Comparison of ENCODE assay signal across 2 cellular contexts in the genomic region with DNA sequence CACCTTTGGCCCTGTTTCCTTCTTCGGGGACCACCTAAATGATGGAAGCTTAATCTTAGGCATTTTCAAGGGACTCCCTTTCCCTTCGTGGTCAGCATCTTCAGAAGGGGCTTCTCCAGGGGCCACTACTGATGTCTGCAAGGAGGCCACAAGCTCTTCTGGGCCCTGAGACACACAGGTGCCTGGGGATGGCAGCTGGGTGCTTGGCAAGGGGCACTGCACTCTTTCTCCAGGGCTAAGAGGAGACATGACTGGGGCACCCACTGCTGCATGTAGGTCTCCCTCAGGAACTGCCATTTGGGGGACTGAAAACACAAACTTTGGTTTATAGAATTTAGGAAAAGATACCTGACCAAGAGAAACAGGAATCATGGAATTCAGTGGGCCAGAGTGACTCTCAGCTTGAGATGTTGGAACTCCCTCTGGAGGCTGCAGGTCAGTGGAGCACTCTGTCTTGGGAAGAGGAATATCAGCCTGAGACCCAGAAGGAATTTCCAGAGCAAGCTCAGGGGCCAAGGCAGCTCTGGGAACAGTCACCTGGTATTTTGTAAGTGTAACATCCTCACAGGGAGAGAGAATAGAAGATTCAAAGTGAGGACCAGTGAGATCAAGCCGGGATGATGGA.
TF ChIP-seq lines count a peak whose summit lies in the region.

No MANE protein-coding gene starts in this region.

TF ChIP-seq in HEK293, 187 proteins besides CTCF, POLR2A, EP300 and RAD21:
- TF ChIP-seq ZNF654 (tag by site-specific recombination; IDR thresholded peaks at IDR 0.05; ENCODE audit: low read depth) (peak; percentile 30; the same call in 1 of the 2 replicates), ZSCAN18 (tag by site-specific recombination; IDR thresholded peaks at IDR 0.05) (no peak), ZNF423 (tag by site-specific recombination; IDR thresholded peaks at IDR 0.05) (no peak), ZNF701 (tag by site-specific recombination; IDR thresholded peaks at IDR 0.05) (no peak), ZNF777 (tag by site-specific recombination; IDR thresholded peaks at IDR 0.05; ENCODE audit: borderline replicate concordance) (no peak), ZBTB17 (tag by site-specific recombination; IDR thresholded peaks at IDR 0.05) (no peak)

TF ChIP-seq in K562, 482 proteins besides CTCF, POLR2A, EP300 and RAD21:
- no peak for TF ChIP-seq SLC30A9 (CRISPR knock-in tag; IDR thresholded peaks at IDR 0.05)
- TF ChIP-seq RBM39 (optimal IDR thresholded peaks at IDR 0.05; ENCODE audit: low read depth, low read length), result no peak
- no peak for TF ChIP-seq BACH1 (tag; IDR thresholded peaks at IDR 0.05)
- no peak for TF ChIP-seq RNF219 (CRISPR knock-in tag; IDR thresholded peaks at IDR 0.05)
- no peak for TF ChIP-seq KDM2B (CRISPR knock-in tag; IDR thresholded peaks at IDR 0.05)
- TF ChIP-seq NR0B1 (IDR thresholded peaks at IDR 0.05; ENCODE audit: partially characterized antibody), result no peak
- no peak for TF ChIP-seq ADNP (tag; IDR thresholded peaks at IDR 0.05)
- no peak for TF ChIP-seq DACH1 (IDR thresholded peaks at IDR 0.05; ENCODE audit: partially characterized antibody)
- no peak for TF ChIP-seq SFPQ (IDR thresholded peaks at IDR 0.05; ENCODE audit: low read depth, low read length)
- no peak for TF ChIP-seq ZNF507 (tag; conservative IDR thresholded peaks at IDR 0.05)
- TF ChIP-seq MCM7 (IDR thresholded peaks at IDR 0.05), result no peak
- no peak for TF ChIP-seq HOXB6 (CRISPR knock-in tag; IDR thresholded peaks at IDR 0.05; ENCODE audit: borderline replicate concordance)
- no peak for TF ChIP-seq RBFOX2 (IDR thresholded peaks at IDR 0.05; ENCODE audit: low read depth, low read length)
- TF ChIP-seq FOXJ3 (CRISPR knock-in tag; IDR thresholded peaks at IDR 0.05), result no peak
- no peak for TF ChIP-seq IFI16 (CRISPR knock-in tag; IDR thresholded peaks at IDR 0.05)
- no peak for TF ChIP-seq PHTF2 (CRISPR knock-in tag; IDR thresholded peaks at IDR 0.05)
- TF ChIP-seq EZH2 (IDR thresholded peaks at IDR 0.05; ENCODE audit: borderline replicate concordance, low read depth, low read length), result no peak
